ENCODE assay signal across 9 cellular contexts in genomic region chr2:44455877-44456276, GRCh38.
"Had no signal": no experiment of that assay in that cellular context is flagged by ENCODE, and none has a peak within 500 bp of the region (broad histone marks: within the 10 kb centered on the region; RNA-seq: fewer than 3 reads in every experiment).

No MANE protein-coding gene starts in this region.

- H3K36me3 ChIP-seq: HAP-1 had no signal

- H3K4me3 ChIP-seq: GM23248, HAP-1, K562 had no signal

- ATAC-seq: HCT116, K562 had no signal

- H3K9me3 ChIP-seq: HAP-1 had no signal

- H3K27ac ChIP-seq: GM23248, HL-60 had no signal

- FAIRE-seq: K562 had no signal

- DNase-seq: GM23248, GOT3, H7, HFFc6, IMR-90 had no signal
